8 cellular contexts compared by ENCODE assay signal in genomic region chr1:89125571-89126233, GRCh38. TPM values are rescaled to one million over a fixed set of nuclear protein-coding genes. Genes with fewer than 3 reads are reported as not detected.
DNase-seq lines count a peak whose midpoint lies in the region; FAIRE-seq and TF ChIP-seq lines count a peak whose summit lies in the region.

A gene with protein sequence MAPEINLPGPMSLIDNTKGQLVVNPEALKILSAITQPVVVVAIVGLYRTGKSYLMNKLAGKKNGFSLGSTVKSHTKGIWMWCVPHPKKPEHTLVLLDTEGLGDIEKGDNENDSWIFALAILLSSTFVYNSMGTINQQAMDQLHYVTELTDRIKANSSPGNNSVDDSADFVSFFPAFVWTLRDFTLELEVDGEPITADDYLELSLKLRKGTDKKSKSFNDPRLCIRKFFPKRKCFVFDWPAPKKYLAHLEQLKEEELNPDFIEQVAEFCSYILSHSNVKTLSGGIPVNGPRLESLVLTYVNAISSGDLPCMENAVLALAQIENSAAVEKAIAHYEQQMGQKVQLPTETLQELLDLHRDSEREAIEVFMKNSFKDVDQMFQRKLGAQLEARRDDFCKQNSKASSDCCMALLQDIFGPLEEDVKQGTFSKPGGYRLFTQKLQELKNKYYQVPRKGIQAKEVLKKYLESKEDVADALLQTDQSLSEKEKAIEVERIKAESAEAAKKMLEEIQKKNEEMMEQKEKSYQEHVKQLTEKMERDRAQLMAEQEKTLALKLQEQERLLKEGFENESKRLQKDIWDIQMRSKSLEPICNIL (minus strand): TSS chr1:89126114. CDS start chr1:89121966, 4,148 bp downstream.

- no peak within 1 kb of the TSS for H3K56ac ChIP-seq in H9 (ENCODE audit: insufficient read length, low read depth, low read length)

- no peaks in the 10 kb centered on the region for H3K36me3 ChIP-seq in Loucy (ENCODE audit: insufficient read depth, low read length)

- no peak within 1 kb of the TSS for H2BK15ac ChIP-seq in H9 (ENCODE audit: low read depth, low read length)

- H3K79me1 ChIP-seq in H9 (ENCODE audit: insufficient read depth, low read depth, low read length, poor library complexity, severe bottlenecking) = no peaks in the 10 kb centered on the region

- H4K5ac ChIP-seq in H9 (ENCODE audit: insufficient read length, low read depth, low read length) = no peak within 1 kb of the TSS

- H2AK5ac ChIP-seq in H9 (ENCODE audit: insufficient read length, low read length) = no peak within 1 kb of the TSS

- H3K9me3 Mint-ChIP-seq in H9 = no peaks in the 10 kb centered on the region
- peaks cover 4% of the 10 kb centered on the region for H3K9me3 Mint-ChIP-seq in activated naive CD4-positive, alpha-beta T cell treated with anti-CD3 and anti-CD28 coated beads for 36 hours

- H3K9me2 ChIP-seq in Loucy (replicated peaks; ENCODE audit: low read depth, low read length) = no peaks in the 10 kb centered on the region

- no peaks in the 10 kb centered on the region for H3K27me3 ChIP-seq in H9 (ENCODE audit: insufficient read depth, low read length)
- H3K27me3 ChIP-seq in Loucy (ENCODE audit: insufficient read depth, low read length, poor library complexity, severe bottlenecking) = no peaks in the 10 kb centered on the region

- peak within 1 kb of the TSS; percentile 46 for H3K4me3 ChIP-seq in Loucy (ENCODE audit: low read length, poor library complexity, severe bottlenecking)

- no peak within 1 kb of the TSS for H4K91ac ChIP-seq in H9 (ENCODE audit: insufficient read length, low read depth, low read length)

- no peaks in the 10 kb centered on the region for H3K79me2 ChIP-seq in H9 (ENCODE audit: insufficient read depth, low read length)
- H3K79me2 ChIP-seq in Loucy (ENCODE audit: insufficient read depth, low read length) = no peaks in the 10 kb centered on the region

- TF ChIP-seq CTCF in H9 (conservative IDR thresholded peaks at IDR 0.05) (no peak), Loucy (conservative IDR thresholded peaks at IDR 0.05; ENCODE audit: low read length) (no peak), D721Med (IDR thresholded peaks at IDR 0.05; ENCODE audit: insufficient read depth, missing control alignments) (no peak)

- peak; percentile 21 for TF ChIP-seq POLR2A in GM15510 (IDR thresholded peaks at IDR 0.05; ENCODE audit: borderline replicate concordance, extremely low read depth, insufficient read length)

- H2AFZ ChIP-seq in H9 (ENCODE audit: low read length) (no peak within 1 kb of the TSS), Loucy (ENCODE audit: low read length) (peak within 1 kb of the TSS; percentile 31; the same call in 1 of the 2 replicates)

- no peaks in the 10 kb centered on the region for H3K23me2 ChIP-seq in H9 (ENCODE audit: insufficient read length, low read depth, low read length, poor library complexity, severe bottlenecking)

- H2BK120ac ChIP-seq in H9 (ENCODE audit: low read depth, low read length, poor library complexity, severe bottlenecking) = no peak within 1 kb of the TSS

- H3K4me2 ChIP-seq in H9 (ENCODE audit: insufficient read depth, insufficient read length, low read length) = no peak within 1 kb of the TSS
- peak within 1 kb of the TSS; percentile 62 for H3K4me2 ChIP-seq in Loucy (ENCODE audit: low read depth, low read length, poor library complexity, severe bottlenecking)

- no peaks in the 10 kb centered on the region for H4K20me1 ChIP-seq in H9 (ENCODE audit: control insufficient read depth, insufficient read depth, insufficient read length)
- H4K20me1 ChIP-seq in Loucy (ENCODE audit: insufficient read depth, low read length, poor library complexity, severe bottlenecking) = no peaks in the 10 kb centered on the region

- no peaks in the 10 kb centered on the region for H3K4me1 ChIP-seq in H9 (ENCODE audit: insufficient read depth, low read length)
- H3K4me1 ChIP-seq in Loucy (ENCODE audit: insufficient read depth, low read length, poor library complexity, severe bottlenecking) = peaks cover 44% of the 10 kb centered on the region

- H2BK20ac ChIP-seq in H9 (ENCODE audit: low read depth, low read length, poor library complexity, severe bottlenecking) = no peak within 1 kb of the TSS

- no peak within 1 kb of the TSS for H4K8ac ChIP-seq in H9 (replicated peaks; ENCODE audit: insufficient read length, low read depth, low read length)

- H3K4me3 Mint-ChIP-seq in H9 = no peak within 1 kb of the TSS
- H3K4me3 Mint-ChIP-seq in activated naive CD4-positive, alpha-beta T cell treated with anti-CD3 and anti-CD28 coated beads for 36 hours = peak within 1 kb of the TSS; percentile 91

- no peak for DNase-seq in H9
- peak; percentile 44 for DNase-seq in activated naive CD4-positive, alpha-beta T cell treated with anti-CD3 and anti-CD28 coated beads for 36 hours
- peak; percentile 49 for DNase-seq in glomerular visceral epithelial cell (ENCODE audit: extremely low spot score)
- DNase-seq in putamen (ENCODE audit: low spot score) = peak; percentile 12
- no peak for DNase-seq in NCI-H82 (lab: John Stamatoyannopoulos, UW)
- no peak for DNase-seq in D721Med (ENCODE audit: insufficient read length, low spot score)

- H3K9ac ChIP-seq in H9 (ENCODE audit: extremely low read depth, insufficient read length, low read length) = no peak within 1 kb of the TSS
- H3K9ac ChIP-seq in Loucy (ENCODE audit: low read depth, low read length, poor library complexity, severe bottlenecking) = peak within 1 kb of the TSS; percentile 8

- peak within 1 kb of the TSS in 2 of 3 experiments; percentile 49 to 68; a peak in 2 of 7 replicates for H3K27ac Mint-ChIP-seq in H9
- peak within 1 kb of the TSS; percentile 96 for H3K27ac Mint-ChIP-seq in activated naive CD4-positive, alpha-beta T cell treated with anti-CD3 and anti-CD28 coated beads for 36 hours

- no peaks in the 10 kb centered on the region for H3K36me3 Mint-ChIP-seq in H9 (ENCODE audit: insufficient read depth in 1 of 3, low read depth in 3 of 3)
- peaks cover 42% of the 10 kb centered on the region for H3K36me3 Mint-ChIP-seq in activated naive CD4-positive, alpha-beta T cell treated with anti-CD3 and anti-CD28 coated beads for 36 hours (ENCODE audit: low read depth)

- H3K18ac ChIP-seq in H9 (ENCODE audit: insufficient read length, low read depth, low read length) = no peak within 1 kb of the TSS

- no peak within 1 kb of the TSS for H3K27ac ChIP-seq in H9 (ENCODE audit: insufficient read length, low read depth, low read length)

- no peak for FAIRE-seq in D721Med (lab: Jason Lieb, UNC)

- CTCF ChIA-PET in activated naive CD4-positive, alpha-beta T cell treated with anti-CD3 and anti-CD28 coated beads for 36 hours (lab: Charles Lee) = interaction anchor here (0.5 to 2.9 kb wide), 6 partner anchors 73 to 725 kb away, joined by 3 to 16 read pairs (median 6); partner anchors contain the start of genes GBP4 and GBP5

- no peak within 1 kb of the TSS for H3T11ph ChIP-seq in H9 (ENCODE audit: low read length)

- no peak within 1 kb of the TSS for H3K14ac ChIP-seq in H9 (ENCODE audit: insufficient read depth, low read length)

- H2BK5ac ChIP-seq in H9 (ENCODE audit: insufficient read length, low read length) = no peak within 1 kb of the TSS

- H3K4ac ChIP-seq in H9 (ENCODE audit: low read depth, low read length) = no peak within 1 kb of the TSS

- H3K4me1 Mint-ChIP-seq in H9 = peaks cover 0 to 4% of the 10 kb centered on the region in 2 experiments; a peak in 2 of 4 replicates
- H3K4me1 Mint-ChIP-seq in activated naive CD4-positive, alpha-beta T cell treated with anti-CD3 and anti-CD28 coated beads for 36 hours (ENCODE audit: low read depth) = peaks cover 45% of the 10 kb centered on the region

- intact Hi-C loops in activated naive CD4-positive, alpha-beta T cell treated with anti-CD3 and anti-CD28 coated beads for 36 hours (cut with micrococcal nuclease) = loop anchor here (1.0 to 2.0 kb wide), 16 partner anchors 21 to 485 kb away; partner anchors contain the start of genes GBP1, GBP3, GTF2B and KYAT3

- no peaks in the 10 kb centered on the region for H3K9me3 ChIP-seq in H9 (ENCODE audit: control insufficient read depth, low read depth, low read length)
- H3K9me3 ChIP-seq in Loucy (ENCODE audit: insufficient read depth, low read depth, low read length) = no peaks in the 10 kb centered on the region

- no peak within 1 kb of the TSS for H3K23ac ChIP-seq in H9 (ENCODE audit: insufficient read length, low read depth, low read length)

- H3K27me3 Mint-ChIP-seq in H9 (ENCODE audit: low read depth) = no peaks in the 10 kb centered on the region
- H3K27me3 Mint-ChIP-seq in activated naive CD4-positive, alpha-beta T cell treated with anti-CD3 and anti-CD28 coated beads for 36 hours (ENCODE audit: low read depth) = no peaks in the 10 kb centered on the region

- WGBS in H9 (ENCODE audit: extremely low coverage, insufficient read length, low lambda C conversion rate) = no CpG with 5 or more reads among the region's 7 CpGs

- no peaks in the 10 kb centered on the region for H3F3A ChIP-seq in Loucy (ENCODE audit: low read depth)

- H2BK12ac ChIP-seq in H9 (ENCODE audit: insufficient read length, low read depth, low read length) = no peak within 1 kb of the TSS

RNA-seq across cellular contexts. Expression of the gene that starts here (rescaled TPM):
- not detected in 2 replicates for total RNA-seq in H9 (2021)
- total RNA-seq in activated naive CD4-positive, alpha-beta T cell treated with anti-CD3 and anti-CD28 coated beads for 36 hours = 100 to 1,000 TPM; 338 to 351 TPM

Comparison
In these comparisons a context has a peak if more than half of its experiments do, and no peak if none do; other contexts are left out.
1. RNA of the gene that starts here (total RNA-seq): 338 to 351 TPM in activated naive CD4-positive, alpha-beta T cell treated with anti-CD3 and anti-CD28 coated beads for 36 hours; not detected in H9; every median in the first group is over 100 times any median in the second.
2. DNase-seq: peak in activated naive CD4-positive, alpha-beta T cell treated with anti-CD3 and anti-CD28 coated beads for 36 hours (single experiment), glomerular visceral epithelial cell (single experiment) and putamen (single experiment); none in H9 (single experiment), NCI-H82 (single experiment) and D721Med (single experiment).